Comparison of ENCODE assay signal across 8 cellular contexts in genomic region chr15:70111203-70112017, GRCh38. TPM values are rescaled to one million over a fixed set of nuclear protein-coding genes. Genes with fewer than 3 reads are reported as not detected.
A peak's percentile ranks its signal among the peaks of the same experiment; 100 is the strongest.
DNase-seq lines count a peak whose midpoint lies in the region; ATAC-seq and TF ChIP-seq lines count a peak whose summit lies in the region.

No MANE protein-coding gene starts in this region.

- no peak for TF ChIP-seq CTCF in Caco-2 (IDR thresholded peaks at IDR 0.05; ENCODE audit: insufficient read depth in 1 of 2, low read depth in 1 of 2, low read length in 1 of 2, severe bottlenecking in 1 of 2, unreplicated experiment in 1 of 2)
- TF ChIP-seq CTCF in gastroesophageal sphincter (IDR thresholded peaks at IDR 0.05): no peak
- no peak for TF ChIP-seq CTCF in parathyroid adenoma (IDR thresholded peaks at IDR 0.05)

- peak overlapping the region; percentile 41 for H3K4me2 ChIP-seq in parathyroid adenoma (ENCODE audit: low read length)

- H3K27ac ChIP-seq in gastroesophageal sphincter (peak overlapping the region; percentile 27 to 86 (median 84)), parathyroid adenoma (peak overlapping the region; percentile 49)

- intact Hi-C loops in Caco-2 (cut with micrococcal nuclease; ENCODE audit: unreplicated experiment): loop anchor here (1.0 kb wide), 2 partner anchors 10 to 29 kb away; no protein-coding TSS in a partner anchor

- DNase-seq in Caco-2 (peak; percentile 87), NCI-H1105 treated with DMSO at 0.1 percent for 48 hours (lab: John Stamatoyannopoulos, UW) (peak; percentile 99), T1000 (lab: John Stamatoyannopoulos, UW) (peak; percentile 20)
- DNase-seq in stimulated activated naive CD8-positive, alpha-beta T cell treated with anti-CD3 and anti-CD28 coated beads, Interleukin-15, amount 100 ng/mL, for 72 hours: no peak
- no peak for DNase-seq in activated effector memory CD4-positive, alpha-beta T cell treated with Interleukin-2 at 50 U/mL for 16 hours

- no peaks in the 10 kb centered on the region for H3K27me3 ChIP-seq in Caco-2 (replicated peaks; ENCODE audit: control insufficient read depth, insufficient read depth, low read length)
- H3K27me3 ChIP-seq in gastroesophageal sphincter: no peaks in the 10 kb centered on the region
- no peaks in the 10 kb centered on the region for H3K27me3 ChIP-seq in parathyroid adenoma (ENCODE audit: control insufficient read depth, insufficient read depth, low read length)

- no peak overlapping the region for H3K9ac ChIP-seq in parathyroid adenoma

- peak overlapping the region; percentile 56 for H3K27ac Mint-ChIP-seq in Caco-2 (ENCODE audit: unreplicated experiment)
- H3K27ac Mint-ChIP-seq in stimulated activated naive CD8-positive, alpha-beta T cell treated with anti-CD3 and anti-CD28 coated beads, Interleukin-15, amount 100 ng/mL, for 72 hours: no peak overlapping the region

- peak; percentile 91 for ATAC-seq in gastroesophageal sphincter
- no peak for ATAC-seq in HG03159 (IDR thresholded peaks at IDR 0.05; ENCODE audit: unreplicated experiment)
- ATAC-seq in stimulated activated naive CD8-positive, alpha-beta T cell treated with anti-CD3 and anti-CD28 coated beads, Interleukin-15, amount 100 ng/mL, for 72 hours: no peak

- peaks cover 15% of the 10 kb centered on the region for H3K4me1 Mint-ChIP-seq in Caco-2 (ENCODE audit: low read depth, unreplicated experiment)
- H3K4me1 Mint-ChIP-seq in stimulated activated naive CD8-positive, alpha-beta T cell treated with anti-CD3 and anti-CD28 coated beads, Interleukin-15, amount 100 ng/mL, for 72 hours: no peaks in the 10 kb centered on the region

- 4 to 35% methylated on average over 4 to 5 of the region's 7 CpGs for WGBS in gastroesophageal sphincter (ENCODE audit: low coverage in 1 of 2), 2 donors

- peak overlapping the region; percentile 64 for H3K4me3 Mint-ChIP-seq in Caco-2 (ENCODE audit: unreplicated experiment)
- H3K4me3 Mint-ChIP-seq in stimulated activated naive CD8-positive, alpha-beta T cell treated with anti-CD3 and anti-CD28 coated beads, Interleukin-15, amount 100 ng/mL, for 72 hours: no peak overlapping the region

- no peaks in the 10 kb centered on the region for H3K27me3 Mint-ChIP-seq in Caco-2 (ENCODE audit: insufficient read depth, unreplicated experiment)
- H3K27me3 Mint-ChIP-seq in stimulated activated naive CD8-positive, alpha-beta T cell treated with anti-CD3 and anti-CD28 coated beads, Interleukin-15, amount 100 ng/mL, for 72 hours: peaks cover 10% of the 10 kb centered on the region

- no TSS peak for BruUV-seq in Caco-2 (replicated peaks; lab: Mats Ljungman, UMichigan)

- H3K36me3 ChIP-seq in Caco-2 (ENCODE audit: control insufficient read depth, insufficient read depth, low read length): no peaks in the 10 kb centered on the region
- no peaks in the 10 kb centered on the region for H3K36me3 ChIP-seq in gastroesophageal sphincter
- no peaks in the 10 kb centered on the region for H3K36me3 ChIP-seq in parathyroid adenoma (ENCODE audit: control insufficient read depth, insufficient read depth, low read length)

- no peak for TF ChIP-seq POLR2A in gastroesophageal sphincter (IDR thresholded peaks at IDR 0.05)

- TF ChIP-seq EP300 in gastroesophageal sphincter (IDR thresholded peaks at IDR 0.05): no peak

- H3K79me2 ChIP-seq in parathyroid adenoma: no peaks in the 10 kb centered on the region

- H3K9me3 Mint-ChIP-seq in Caco-2 (ENCODE audit: unreplicated experiment): no peaks in the 10 kb centered on the region
- no peaks in the 10 kb centered on the region for H3K9me3 Mint-ChIP-seq in stimulated activated naive CD8-positive, alpha-beta T cell treated with anti-CD3 and anti-CD28 coated beads, Interleukin-15, amount 100 ng/mL, for 72 hours

- POLR2A ChIA-PET in Caco-2 (lab: Charles Lee): interaction anchor here (0.6 to 1.9 kb wide), 6 partner anchors 10 to 70 kb away, joined by 4 to 16 read pairs (median 7); partner anchors contain the start of gene TLE3

- H3K9me3 ChIP-seq in Caco-2: no peaks in the 10 kb centered on the region
- no peaks in the 10 kb centered on the region for H3K9me3 ChIP-seq in gastroesophageal sphincter
- H3K9me3 ChIP-seq in parathyroid adenoma (ENCODE audit: control insufficient read depth, low read length): no peaks in the 10 kb centered on the region

- H3K4me3 ChIP-seq in Caco-2 (ENCODE audit: low read depth, low read length) (peak overlapping the region; percentile 11), gastroesophageal sphincter (peak overlapping the region in 1 of 2 donors; percentile 21), parathyroid adenoma (ENCODE audit: low read depth, low read length) (no peak overlapping the region)

- H3K36me3 Mint-ChIP-seq in Caco-2 (ENCODE audit: insufficient read depth, unreplicated experiment): no peaks in the 10 kb centered on the region

- no peak overlapping the region for H2AFZ ChIP-seq in parathyroid adenoma

- H3K4me1 ChIP-seq in Caco-2 (peaks cover 12% of the 10 kb centered on the region), gastroesophageal sphincter (peaks cover 0 to 18% (median 12%) of the 10 kb centered on the region in 3 donors), parathyroid adenoma (peaks cover 4% of the 10 kb centered on the region)

- CTCF ChIA-PET in Caco-2 (lab: Charles Lee): interaction anchor here (0.8 to 1.7 kb wide), 3 partner anchors 11 to 94 kb away, joined by 3 to 20 read pairs (median 7); no protein-coding TSS in a partner anchor

RNA-seq across cellular contexts. Expression of gene TLE3, which starts 13.7 kb away (rescaled TPM):
- total RNA-seq in Caco-2 (2022) (96.0 and 105 TPM in 2 replicates), gastroesophageal sphincter (10 to 100 TPM; 32.4 to 81.6 (median 62.6) TPM)

Comparison
In these comparisons a context has a peak if more than half of its experiments do, and no peak if none do; other contexts are left out.
1. DNase-seq: peak in Caco-2 (2 of 2), NCI-H1105 treated with DMSO at 0.1 percent for 48 hours (single experiment) and T1000 (single experiment); none in stimulated activated naive CD8-positive, alpha-beta T cell treated with anti-CD3 and anti-CD28 coated beads, Interleukin-15, amount 100 ng/mL, for 72 hours (0 of 2) and activated effector memory CD4-positive, alpha-beta T cell treated with Interleukin-2 at 50 U/mL for 16 hours (single experiment).